ENCODE assay signal across 11 cellular contexts in genomic region chr15:77181305-77182074, GRCh38.
DNase-seq lines count a peak whose midpoint lies in the region; ATAC-seq lines count a peak whose summit lies in the region.
"Had no signal": no experiment of that assay in that cellular context is flagged by ENCODE, and none has a peak within 500 bp of the region (broad histone marks: within the 10 kb centered on the region; RNA-seq: fewer than 3 reads in every experiment).

No MANE protein-coding gene starts in this region.

- H3K9ac ChIP-seq in trophoblast cell (ENCODE audit: low read length): no peak overlapping the region

- H3K4me1 ChIP-seq in CD8-positive, alpha-beta memory T cell (ENCODE audit: insufficient read depth, low read length): peaks cover 46% of the 10 kb centered on the region
- H3K4me1 ChIP-seq in trophoblast cell (ENCODE audit: control insufficient read depth in 1 of 2, insufficient read depth in 2 of 2, low read length in 2 of 2): no peaks in the 10 kb centered on the region

- peak overlapping the region; percentile 2 to 73 (median 32) for H3K4me3 Mint-ChIP-seq in CD8-positive, alpha-beta memory T cell
- no peak overlapping the region for H3K4me3 Mint-ChIP-seq in activated T-helper 17 cell treated with anti-CD3 and anti-CD28 coated beads, Interleukin-2, amount 50 U/mL, for 72 hours

- H4K8ac ChIP-seq in trophoblast cell (ENCODE audit: low read depth, low read length): no peak overlapping the region

- peak; percentile 46 for ATAC-seq in GM19397 (IDR thresholded peaks at IDR 0.05; ENCODE audit: unreplicated experiment)
- ATAC-seq in HG03159 (IDR thresholded peaks at IDR 0.05; ENCODE audit: unreplicated experiment): peak; percentile 61
- peak; percentile 62 for ATAC-seq in activated T-helper 17 cell treated with anti-CD3 and anti-CD28 coated beads, Interleukin-2, amount 50 U/mL, for 72 hours (replicated peaks)

- no peaks in the 10 kb centered on the region for H3K27me3 Mint-ChIP-seq in CD8-positive, alpha-beta memory T cell
- no peaks in the 10 kb centered on the region for H3K27me3 Mint-ChIP-seq in activated T-helper 17 cell treated with anti-CD3 and anti-CD28 coated beads, Interleukin-2, amount 50 U/mL, for 72 hours

- H3K18ac ChIP-seq in trophoblast cell (ENCODE audit: low read length): no peak overlapping the region

- no peak overlapping the region for H3K27ac ChIP-seq in CD8-positive, alpha-beta memory T cell (ENCODE audit: low read depth, low read length)
- no peak overlapping the region for H3K27ac ChIP-seq in trophoblast cell (ENCODE audit: low read depth, low read length)
- H3K27ac ChIP-seq: right lobe of liver had no signal

- no peak overlapping the region for H2AK5ac ChIP-seq in trophoblast cell (ENCODE audit: low read length)

- H2AFZ ChIP-seq in trophoblast cell (ENCODE audit: insufficient read depth, low read length, poor library complexity): no peak overlapping the region

- no peak overlapping the region for H4K12ac ChIP-seq in trophoblast cell (ENCODE audit: low read depth, low read length)

- H2BK12ac ChIP-seq in trophoblast cell (ENCODE audit: low read length): no peak overlapping the region

- CTCF ChIA-PET in CD8-positive, alpha-beta memory T cell (lab: Charles Lee): interaction anchor here (1.1 to 1.8 kb wide), 3 partner anchors 21 to 362 kb away, joined by 3 to 4 read pairs (median 4); no protein-coding TSS in a partner anchor

- no peak overlapping the region for H2BK120ac ChIP-seq in trophoblast cell (ENCODE audit: insufficient read depth, low read length, poor library complexity)

- H4K91ac ChIP-seq in trophoblast cell (ENCODE audit: low read depth, low read length): no peak overlapping the region

- H3K36me3 Mint-ChIP-seq in CD8-positive, alpha-beta memory T cell: no peaks in the 10 kb centered on the region
- no peaks in the 10 kb centered on the region for H3K36me3 Mint-ChIP-seq in activated T-helper 17 cell treated with anti-CD3 and anti-CD28 coated beads, Interleukin-2, amount 50 U/mL, for 72 hours (ENCODE audit: low read depth)

- WGBS in trophoblast cell (ENCODE audit: extremely low coverage, insufficient coverage, insufficient read length): no CpG with 5 or more reads among the region's 5 CpGs

- peaks cover 55 to 71% (median 56%) of the 10 kb centered on the region in 3 donors for H3K4me1 Mint-ChIP-seq in CD8-positive, alpha-beta memory T cell
- peaks cover 15% of the 10 kb centered on the region for H3K4me1 Mint-ChIP-seq in activated T-helper 17 cell treated with anti-CD3 and anti-CD28 coated beads, Interleukin-2, amount 50 U/mL, for 72 hours

- peak in 3 of 5 donors; percentile 19 to 60 (median 54) for DNase-seq in CD8-positive, alpha-beta memory T cell
- no peak for DNase-seq in stimulated activated CD4-positive, alpha-beta T cell treated with anti-CD3 and anti-CD28 coated beads, Interleukin-2, amount 100 ng/mL, for 48 hours
- DNase-seq in NCI-H2081 (lab: John Stamatoyannopoulos, UW): no peak
- DNase-seq in trophoblast cell: no peak
- DNase-seq in DMS53 treated with DMSO at 0.1 percent for 48 hours (lab: John Stamatoyannopoulos, UW; ENCODE audit: unreplicated experiment): no peak
- DNase-seq: DND-41, right lobe of liver, upper lobe of left lung had no signal

- POLR2A ChIA-PET in CD8-positive, alpha-beta memory T cell (lab: Charles Lee): interaction anchor here (2.6 kb wide), 1 partner anchor 21 kb away, joined by 9 read pairs; no protein-coding TSS in a partner anchor

- H3K79me1 ChIP-seq in trophoblast cell (ENCODE audit: low read length): no peaks in the 10 kb centered on the region

- H3K79me2 ChIP-seq in trophoblast cell (ENCODE audit: control insufficient read depth, insufficient read depth, low read length, poor library complexity): no peaks in the 10 kb centered on the region

- H3K4me2 ChIP-seq in trophoblast cell (ENCODE audit: low read length): no peak overlapping the region

- no peak overlapping the region for H3K4me3 ChIP-seq in CD8-positive, alpha-beta memory T cell (ENCODE audit: low read length)
- no peak overlapping the region for H3K4me3 ChIP-seq in trophoblast cell (ENCODE audit: low read depth, low read length)
- H3K4me3 ChIP-seq: right lobe of liver, upper lobe of left lung had no signal

- no peaks in the 10 kb centered on the region for H3K9me3 Mint-ChIP-seq in CD8-positive, alpha-beta memory T cell
- no peaks in the 10 kb centered on the region for H3K9me3 Mint-ChIP-seq in activated T-helper 17 cell treated with anti-CD3 and anti-CD28 coated beads, Interleukin-2, amount 50 U/mL, for 72 hours

- no peaks in the 10 kb centered on the region for H3K36me3 ChIP-seq in CD8-positive, alpha-beta memory T cell (ENCODE audit: insufficient read depth, low read length)
- H3K36me3 ChIP-seq in trophoblast cell (ENCODE audit: control insufficient read depth in 1 of 2, insufficient read depth in 2 of 2, low read length in 2 of 2): peaks cover 3 to 5% of the 10 kb centered on the region in 2 experiments
- H3K36me3 ChIP-seq: right lobe of liver had no signal

- no peak overlapping the region for H3K23ac ChIP-seq in trophoblast cell (ENCODE audit: low read length)

- no peaks in the 10 kb centered on the region for H3K9me3 ChIP-seq in CD8-positive, alpha-beta memory T cell (ENCODE audit: low read length)
- H3K9me3 ChIP-seq in trophoblast cell (ENCODE audit: insufficient read depth, low read depth, low read length): peaks cover 2% of the 10 kb centered on the region
- H3K9me3 ChIP-seq: right lobe of liver, upper lobe of left lung had no signal

- no peak overlapping the region for H2BK5ac ChIP-seq in trophoblast cell (ENCODE audit: low read depth, low read length, poor library complexity)

- no peak overlapping the region for H3K4ac ChIP-seq in trophoblast cell (ENCODE audit: low read depth, low read length)

- H3K27me3 ChIP-seq in CD8-positive, alpha-beta memory T cell (ENCODE audit: insufficient read depth, low read length, poor library complexity, severe bottlenecking): no peaks in the 10 kb centered on the region
- no peaks in the 10 kb centered on the region for H3K27me3 ChIP-seq in trophoblast cell (ENCODE audit: insufficient read depth, low read length)
- H3K27me3 ChIP-seq: right lobe of liver, upper lobe of left lung had no signal

- peak overlapping the region; percentile 65 to 99 (median 88) for H3K27ac Mint-ChIP-seq in CD8-positive, alpha-beta memory T cell
- peak overlapping the region; percentile 55 for H3K27ac Mint-ChIP-seq in activated T-helper 17 cell treated with anti-CD3 and anti-CD28 coated beads, Interleukin-2, amount 50 U/mL, for 72 hours

- no peak overlapping the region for H3K14ac ChIP-seq in trophoblast cell (ENCODE audit: low read length)

Comparison
In these comparisons a context has a peak if more than half of its experiments do, and no peak if none do; other contexts are left out.
1. DNase-seq: peak in CD8-positive, alpha-beta memory T cell (3 of 5); none in stimulated activated CD4-positive, alpha-beta T cell treated with anti-CD3 and anti-CD28 coated beads, Interleukin-2, amount 100 ng/mL, for 48 hours (0 of 2), NCI-H2081 (0 of 2), trophoblast cell (0 of 2) and DMS53 treated with DMSO at 0.1 percent for 48 hours (single experiment).
2. Peak in every context shown above with its lines, with median percentiles within 50 percentile points of each other: ATAC-seq.